In the genomic region with DNA sequence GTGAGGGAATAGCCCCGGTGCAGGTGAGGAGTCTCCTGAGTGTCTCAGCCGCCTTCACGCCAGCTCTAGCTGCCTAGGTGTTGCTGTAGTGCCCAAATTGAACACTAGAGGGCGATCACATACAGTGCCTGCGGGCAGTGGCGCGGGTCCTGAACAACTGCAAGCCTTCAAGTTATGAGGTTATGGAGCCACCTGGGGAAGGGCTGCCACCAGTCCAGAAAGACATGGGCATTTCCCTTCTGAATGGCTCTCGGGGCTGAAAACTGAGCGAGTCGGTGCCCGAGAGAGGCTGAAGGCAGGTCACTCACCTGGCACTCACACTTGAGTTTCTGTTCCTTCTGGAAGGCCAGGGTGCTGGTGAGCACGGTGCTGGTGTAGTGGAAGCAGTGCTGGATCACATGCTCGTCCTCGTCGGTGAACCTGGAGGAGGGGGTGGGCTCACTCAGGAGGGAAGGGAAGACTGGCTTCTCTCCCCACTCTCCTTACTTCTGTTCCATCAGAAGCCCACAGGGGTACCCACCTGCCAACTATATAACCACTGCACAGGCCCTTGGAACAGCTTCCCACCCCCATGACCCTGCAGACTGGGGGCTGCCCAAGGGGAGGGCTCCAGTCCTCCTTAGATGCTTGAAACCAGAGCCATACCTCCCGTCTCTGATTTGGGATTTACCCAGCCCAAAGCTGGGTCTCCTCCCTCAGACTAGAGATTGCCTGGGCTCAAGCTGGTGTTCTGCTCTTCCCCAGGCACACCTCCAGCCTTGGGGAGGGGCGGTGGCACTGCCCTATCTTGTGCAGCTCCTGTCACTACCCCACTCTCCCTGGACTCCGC, we compare ENCODE assay signal across 8 cellular contexts.
DNase-seq lines count a peak whose midpoint lies in the region; ATAC-seq, FAIRE-seq and TF ChIP-seq lines count a peak whose summit lies in the region.

No MANE protein-coding gene starts in this region.

- H3K36me3 ChIP-seq in pancreas (no peaks in the 10 kb centered on the region), uterus (no peaks in the 10 kb centered on the region)

- DNase-seq in GF-D8 (lab: John Stamatoyannopoulos, UW) (peak; percentile 7), LHCN-M2 (ENCODE audit: low read depth) (peak; percentile 31), RPMI8226 (peak; percentile 81), foreskin fibroblast (peak; percentile 24 to 74), pancreas (peak; percentile 45 to 78 (median 57)), uterus (peak; percentile 54 to 70)
- peak; percentile 25 for DNase-seq in activated effector memory CD4-positive, alpha-beta T cell treated with Interleukin-2 at 50 U/mL for 16 hours

- no peaks in the 10 kb centered on the region for H3K27me3 ChIP-seq in pancreas
- H3K27me3 ChIP-seq in uterus: peaks cover 0 to 9% of the 10 kb centered on the region in 2 donors

- intact Hi-C loops in pancreas (cut with DNase I) (loop anchor here in 1 of 3 donors (5.0 kb wide), 1 partner anchor 61 kb away; no protein-coding TSS in a partner anchor), uterus (cut with DNase I; ENCODE audit: low total_unique reads) (loop anchor here (10.0 kb wide), 1 partner anchor 59 kb away; no protein-coding TSS in a partner anchor)

- H3K9me3 ChIP-seq in pancreas: no peaks in the 10 kb centered on the region
- H3K9me3 ChIP-seq in uterus: no peaks in the 10 kb centered on the region

- FAIRE-seq in pancreas (lab: Jason Lieb, UNC): no peak

- H3K4me1 ChIP-seq in pancreas (peaks cover 0 to 5% (median 0%) of the 10 kb centered on the region in 3 donors), uterus (peaks cover 0 to 6% of the 10 kb centered on the region in 2 donors)

- ATAC-seq in pancreas (peak; percentile 68 to 87 (median 83)), HG02678 (IDR thresholded peaks at IDR 0.05; ENCODE audit: unreplicated experiment) (no peak)

- H3K27ac ChIP-seq in pancreas (no peak overlapping the region), uterus (no peak overlapping the region)

- no peak for TF ChIP-seq POLR2A in uterus (IDR thresholded peaks at IDR 0.05)

- 14 to 20% methylated on average over 16 to 18 of the region's 18 CpGs for WGBS in pancreas, 2 donors

- no peak overlapping the region for H3K4me3 ChIP-seq in foreskin fibroblast (ENCODE audit: low read depth in 1 of 2, low read length in 2 of 2)
- no peak overlapping the region for H3K4me3 ChIP-seq in pancreas
- H3K4me3 ChIP-seq in uterus: no peak overlapping the region

- TF ChIP-seq CTCF in foreskin fibroblast (IDR thresholded peaks at IDR 0.05; ENCODE audit: low read depth, low read length) (peak; percentile 75), pancreas (IDR thresholded peaks at IDR 0.05) (peak; percentile 84 to 95 (median 94)), uterus (IDR thresholded peaks at IDR 0.05) (peak; percentile 84 to 94 (median 88))

Comparison
In these comparisons a context has a peak if more than half of its experiments do, and no peak if none do; other contexts are left out.
1. DNase-seq: peak in every context shown above with its lines; median percentile 81 in RPMI8226; 62 in uterus; 57 in pancreas; 49 in foreskin fibroblast; 31 in LHCN-M2; 25 in activated effector memory CD4-positive, alpha-beta T cell treated with Interleukin-2 at 50 U/mL for 16 hours; 7 in GF-D8.